In the genomic region with DNA sequence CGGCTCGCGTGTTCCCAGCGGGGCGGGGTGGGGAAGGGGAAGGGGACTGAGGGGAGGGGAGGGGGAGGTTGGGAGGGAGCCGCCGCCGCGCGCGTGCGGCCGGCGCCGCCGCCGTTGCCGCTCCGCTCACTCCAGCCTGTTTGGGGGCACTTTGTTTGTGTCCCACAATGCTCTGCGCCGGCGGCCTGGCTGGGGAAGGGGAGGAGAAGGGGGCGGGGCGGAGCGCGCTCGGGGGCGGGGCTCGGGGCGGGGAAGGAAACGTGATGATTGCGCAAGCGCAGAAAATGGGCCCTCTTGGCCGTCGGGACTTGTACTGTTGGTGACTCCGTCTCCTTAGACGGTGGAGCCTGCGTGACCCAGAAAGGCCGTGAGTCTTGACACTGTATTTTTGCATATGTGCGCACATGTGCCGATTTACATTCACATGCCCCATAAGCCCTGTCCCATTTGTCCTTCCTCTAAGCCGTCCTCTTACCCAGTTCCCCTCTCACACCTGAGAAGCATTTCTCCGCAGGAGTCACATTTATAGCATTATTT, we compare ENCODE assay signal across 8 cellular contexts. TPM values are rescaled to one million over a fixed set of nuclear protein-coding genes. Genes with fewer than 3 reads are reported as not detected.
DNase-seq lines count a peak whose midpoint lies in the region; ATAC-seq and TF ChIP-seq lines count a peak whose summit lies in the region.

TSS of gene ZBTB44 (minus strand) at position 169 of the 537 bp plus-strand sequence. CDS start 53,044 bp downstream, outside the sequence.

- peak within 1 kb of the TSS; percentile 87 for H3K27ac ChIP-seq in colonic mucosa

- intact Hi-C loops in colonic mucosa (cut with DNase I): no loop called here

- peak within 1 kb of the TSS; percentile 85 for H3K4me3 ChIP-seq in colonic mucosa

- peak; percentile 98 for DNase-seq in AG20443 (ENCODE audit: low spot score)
- DNase-seq in NCI-H524 (lab: John Stamatoyannopoulos, UW): peak; percentile 59 to 81
- peak; percentile 93 for DNase-seq in activated CD4-positive, alpha-beta T cell treated with anti-CD3 and anti-CD28 coated beads for 48 hours
- peak; percentile 96 for DNase-seq in colonic mucosa
- peak; percentile 97 for DNase-seq in left kidney (ENCODE audit: low read depth, low spot score)
- peak; percentile 91 for DNase-seq in stimulated activated CD4-positive, alpha-beta T cell treated with anti-CD3 and anti-CD28 coated beads, Interleukin-1b, Interleukin-23, amount 100 ng/mL, for 48 hours

- H3K9me3 ChIP-seq in colonic mucosa: no peaks in the 10 kb centered on the region

- no peaks in the 10 kb centered on the region for H3K27me3 ChIP-seq in colonic mucosa

- TF ChIP-seq CTCF in colonic mucosa (IDR thresholded peaks at IDR 0.05): no peak

- no peaks in the 10 kb centered on the region for H3K4me1 ChIP-seq in colonic mucosa

- ATAC-seq in GM19043 (IDR thresholded peaks at IDR 0.05; ENCODE audit: low read depth, unreplicated experiment) (peak; percentile 55), HG03354 (IDR thresholded peaks at IDR 0.05; ENCODE audit: poor library complexity, severe bottlenecking, unreplicated experiment) (peak; percentile 69)

- H3K9ac ChIP-seq in colonic mucosa (ENCODE audit: low read depth in 2 of 2, low read length in 2 of 2): peak within 1 kb of the TSS; percentile 76 to 93

- no peaks in the 10 kb centered on the region for H3K36me3 ChIP-seq in colonic mucosa

RNA-seq across cellular contexts. Expression of gene ZBTB44, which starts in this region (rescaled TPM):
- 10 to 100 TPM; 26.1 to 35.5 TPM for total RNA-seq in colonic mucosa

Comparison
In these comparisons a context has a peak if more than half of its experiments do, and no peak if none do; other contexts are left out.
1. Peak in every context shown above with its lines: DNase-seq, ATAC-seq, H3K4me3 ChIP-seq and H3K27ac ChIP-seq.